ENCODE assay signal across 21 cellular contexts in genomic region chr22:37354271-37355069, GRCh38.
DNase-seq lines count a peak whose midpoint lies in the region; ATAC-seq, FAIRE-seq and TF ChIP-seq lines count a peak whose summit lies in the region.
"Had no signal": no experiment of that assay in that cellular context is flagged by ENCODE, and none has a peak within 500 bp of the region (broad histone marks: within the 10 kb centered on the region; RNA-seq: fewer than 3 reads in every experiment).

No MANE protein-coding gene starts in this region.

- peak overlapping the region; percentile 60 for H3K27ac ChIP-seq in RWPE1
- H3K27ac ChIP-seq: 22Rv1 had no signal

- ATAC-seq in left colon = peak; percentile 37
- ATAC-seq: CD8-positive, alpha-beta T cell had no signal

- FAIRE-seq in urothelium cell line (lab: Jason Lieb, UNC) = peak; percentile 44
- FAIRE-seq: GM18507, H54 had no signal

- peak; percentile 57 for DNase-seq in NCI-H1436 (lab: John Stamatoyannopoulos, UW)
- no peak for DNase-seq in NCI-H1436 treated with DMSO at 0.1 percent for 48 hours (lab: John Stamatoyannopoulos, UW)
- no peak for DNase-seq in RWPE1 (ENCODE audit: low spot score)
- no peak for DNase-seq in left colon
- no peak for DNase-seq in urothelium cell line (ENCODE audit: low spot score)
- DNase-seq in NCI-H2081 treated with DMSO at 0.1 percent for 48 hours (lab: John Stamatoyannopoulos, UW) = no peak
- no peak for DNase-seq in HT-29 (ENCODE audit: low spot score)
- DNase-seq in activated CD4-positive, alpha-beta T cell treated with anti-CD3 and anti-CD28 coated beads for 48 hours = no peak
- DNase-seq: C1 segment of cervical spinal cord; CD8-positive, alpha-beta T cell; GDM1; Kasumi-1; NCI-H1048; NCI-H1417 treated with DMSO at 0.1 percent for 48 hours; NCI-H1930; OCI-M1; SHP77 treated with DMSO at 0.1 percent for 48 hours; SK-N-SH had no signal

- CTCF ChIA-PET in RWPE1 (lab: Yijun Ruan, JAX) = no interaction called here

- no peak for TF ChIP-seq CTCF in RWPE1 (conservative IDR thresholded peaks at IDR 0.05; ENCODE audit: low read depth)

- POLR2A ChIA-PET in RWPE1 (lab: Yijun Ruan, JAX; ENCODE audit: low non-redundant PET) = no interaction called here

- intact Hi-C loops in left colon (cut with DNase I, micrococcal nuclease) = no loop called here
